8 cellular contexts compared by ENCODE assay signal in the genomic region with DNA sequence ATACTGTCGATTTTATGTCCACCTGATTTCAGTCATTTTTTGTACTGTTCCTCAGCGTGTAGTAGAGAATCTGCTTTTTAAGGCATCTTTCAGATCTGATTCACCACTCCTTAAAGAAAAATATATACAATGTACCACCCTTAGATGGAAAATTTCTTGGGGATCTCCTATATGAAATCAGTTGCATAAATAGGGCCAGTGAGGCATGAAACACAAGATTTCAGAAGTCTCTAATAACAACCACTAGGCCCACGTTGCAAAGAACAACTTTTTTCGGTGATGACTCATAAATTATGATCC. TPM values are rescaled to one million over a fixed set of nuclear protein-coding genes. Genes with fewer than 3 reads are reported as not detected.
DNase-seq lines count a peak whose midpoint lies in the region; TF ChIP-seq lines count a peak whose summit lies in the region.

No MANE protein-coding gene starts in this region.

- H3K4me1 ChIP-seq in NT2/D1 (ENCODE audit: insufficient read depth, insufficient read length) (peaks cover 3% of the 10 kb centered on the region), duodenal mucosa (ENCODE audit: control insufficient read depth in 1 of 2, insufficient read depth in 2 of 2, low read length in 2 of 2) (peaks cover 36% of the 10 kb centered on the region in 2 donors)

- no peaks in the 10 kb centered on the region for H3K9me3 ChIP-seq in NT2/D1 (ENCODE audit: insufficient read depth, low read length)
- no peaks in the 10 kb centered on the region for H3K9me3 ChIP-seq in duodenal mucosa (ENCODE audit: control insufficient read depth in 1 of 2, low read length in 2 of 2)
- no peaks in the 10 kb centered on the region for H3K9me3 ChIP-seq in neural cell (ENCODE audit: low read length)

- in situ Hi-C loops in GM13977 (cut with MboI; ENCODE audit: low pct_unique_long_range_greater_than_20kb, low sequenced_read_pairs, unreplicated experiment) = no loop called here

- TF ChIP-seq RAD21 in neural cell (conservative IDR thresholded peaks at IDR 0.05) = no peak

- H3K27ac ChIP-seq in duodenal mucosa (ENCODE audit: low read depth, low read length) (no peak overlapping the region), neural cell (ENCODE audit: low read length) (no peak overlapping the region)

- H3K4me3 ChIP-seq in NT2/D1 (ENCODE audit: insufficient read length, low read depth) (peak overlapping the region; percentile 75), duodenal mucosa (ENCODE audit: low read depth in 1 of 2, low read length in 2 of 2) (peak overlapping the region; percentile 75 to 83), neural cell (ENCODE audit: low read length) (peak overlapping the region; percentile 80)

- TF ChIP-seq CTCF in GM13977 (IDR thresholded peaks at IDR 0.05; ENCODE audit: extremely low read depth, insufficient read depth, missing control alignments) (no peak), neural cell (IDR thresholded peaks at IDR 0.05; ENCODE audit: poor library complexity, severe bottlenecking) (no peak)

- DNase-seq in GM13977 (ENCODE audit: low spot score) (peak; percentile 67), NT2/D1 (ENCODE audit: low read depth, low spot score) (no peak), NCI-H1417 treated with DMSO at 0.1 percent for 48 hours (lab: John Stamatoyannopoulos, UW) (no peak), NCI-H146 treated with DMSO at 0.1 percent for 48 hours (lab: John Stamatoyannopoulos, UW; ENCODE audit: unreplicated experiment) (no peak), COLO668 (lab: John Stamatoyannopoulos, UW; ENCODE audit: unreplicated experiment) (no peak)
- DNase-seq in stimulated activated CD4-positive, alpha-beta T cell treated with anti-CD3 and anti-CD28 coated beads, Interleukin-1b, Interleukin-23, amount 100 ng/mL, for 48 hours = no peak

- no peaks in the 10 kb centered on the region for H3K9me2 ChIP-seq in neural cell (ENCODE audit: insufficient read depth, low read length)

- no peaks in the 10 kb centered on the region for H3K27me3 ChIP-seq in NT2/D1 (ENCODE audit: insufficient read depth, insufficient read length)
- H3K27me3 ChIP-seq in duodenal mucosa (ENCODE audit: control insufficient read depth in 1 of 2, insufficient read depth in 2 of 2, low read length in 2 of 2) = no peaks in the 10 kb centered on the region
- H3K27me3 ChIP-seq in neural cell (ENCODE audit: insufficient read depth, low read depth, low read length) = no peaks in the 10 kb centered on the region

- H3K36me3 ChIP-seq in NT2/D1 (ENCODE audit: insufficient read depth, insufficient read length, low read length) (peaks cover 4% of the 10 kb centered on the region), duodenal mucosa (ENCODE audit: control insufficient read depth in 1 of 2, insufficient read depth in 2 of 2, low read length in 2 of 2) (no peaks in the 10 kb centered on the region), neural cell (ENCODE audit: insufficient read depth, low read length) (no peaks in the 10 kb centered on the region)

- TF ChIP-seq EP300 in neural cell (conservative IDR thresholded peaks at IDR 0.05; ENCODE audit: poor library complexity, severe bottlenecking) = no peak

- peak overlapping the region; percentile 81 for H3K4me2 ChIP-seq in neural cell (ENCODE audit: low read length)

- peaks cover 49% of the 10 kb centered on the region for H3K79me2 ChIP-seq in neural cell (replicated peaks; ENCODE audit: insufficient read depth, low read length)

- H3K9ac ChIP-seq in NT2/D1 (ENCODE audit: insufficient read length, low read depth) = peak overlapping the region; percentile 82
- H3K9ac ChIP-seq in duodenal mucosa (ENCODE audit: low read depth in 1 of 2, low read length in 2 of 2) = peak overlapping the region; percentile 63
- H3K9ac ChIP-seq in neural cell (ENCODE audit: low read length) = peak overlapping the region; percentile 65

- peaks cover 7% of the 10 kb centered on the region for H4K20me1 ChIP-seq in neural cell (ENCODE audit: insufficient read depth)

- H2AFZ ChIP-seq in neural cell (ENCODE audit: low read depth, low read length) = no peak overlapping the region

- H3F3A ChIP-seq in neural cell (ENCODE audit: insufficient read depth, low read length, poor library complexity, severe bottlenecking) = no peaks in the 10 kb centered on the region

TF ChIP-seq in neural cell, 6 proteins besides CTCF, POLR2A, EP300 and RAD21:
- TF ChIP-seq SMC3 (conservative IDR thresholded peaks at IDR 0.05; ENCODE audit: poor library complexity) (no peak), TAF1 (IDR thresholded peaks at IDR 0.05; ENCODE audit: low read depth) (no peak), POLR2AphosphoS5 (IDR thresholded peaks at IDR 0.05) (no peak), MXI1 (conservative IDR thresholded peaks at IDR 0.05; ENCODE audit: poor library complexity, severe bottlenecking) (no peak), EZH2 (IDR thresholded peaks at IDR 0.05; ENCODE audit: borderline replicate concordance, insufficient read depth, low read length, poor library complexity, severe bottlenecking) (no peak)
- TF ChIP-seq, protein P1, sequence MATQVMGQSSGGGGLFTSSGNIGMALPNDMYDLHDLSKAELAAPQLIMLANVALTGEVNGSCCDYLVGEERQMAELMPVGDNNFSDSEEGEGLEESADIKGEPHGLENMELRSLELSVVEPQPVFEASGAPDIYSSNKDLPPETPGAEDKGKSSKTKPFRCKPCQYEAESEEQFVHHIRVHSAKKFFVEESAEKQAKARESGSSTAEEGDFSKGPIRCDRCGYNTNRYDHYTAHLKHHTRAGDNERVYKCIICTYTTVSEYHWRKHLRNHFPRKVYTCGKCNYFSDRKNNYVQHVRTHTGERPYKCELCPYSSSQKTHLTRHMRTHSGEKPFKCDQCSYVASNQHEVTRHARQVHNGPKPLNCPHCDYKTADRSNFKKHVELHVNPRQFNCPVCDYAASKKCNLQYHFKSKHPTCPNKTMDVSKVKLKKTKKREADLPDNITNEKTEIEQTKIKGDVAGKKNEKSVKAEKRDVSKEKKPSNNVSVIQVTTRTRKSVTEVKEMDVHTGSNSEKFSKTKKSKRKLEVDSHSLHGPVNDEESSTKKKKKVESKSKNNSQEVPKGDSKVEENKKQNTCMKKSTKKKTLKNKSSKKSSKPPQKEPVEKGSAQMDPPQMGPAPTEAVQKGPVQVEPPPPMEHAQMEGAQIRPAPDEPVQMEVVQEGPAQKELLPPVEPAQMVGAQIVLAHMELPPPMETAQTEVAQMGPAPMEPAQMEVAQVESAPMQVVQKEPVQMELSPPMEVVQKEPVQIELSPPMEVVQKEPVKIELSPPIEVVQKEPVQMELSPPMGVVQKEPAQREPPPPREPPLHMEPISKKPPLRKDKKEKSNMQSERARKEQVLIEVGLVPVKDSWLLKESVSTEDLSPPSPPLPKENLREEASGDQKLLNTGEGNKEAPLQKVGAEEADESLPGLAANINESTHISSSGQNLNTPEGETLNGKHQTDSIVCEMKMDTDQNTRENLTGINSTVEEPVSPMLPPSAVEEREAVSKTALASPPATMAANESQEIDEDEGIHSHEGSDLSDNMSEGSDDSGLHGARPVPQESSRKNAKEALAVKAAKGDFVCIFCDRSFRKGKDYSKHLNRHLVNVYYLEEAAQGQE (IDR thresholded peaks at IDR 0.05; ENCODE audit: borderline replicate concordance) = no peak

RNA-seq across cellular contexts. Expression of gene USP12, which starts 1.4 kb away (rescaled TPM):
- 22.1 and 26.2 TPM in 2 replicates for polyA plus RNA-seq in neural cell
- polyA minus RNA-seq in neural cell = 60.1 and 62.3 TPM in 2 replicates
